ENCODE assay signal across 16 cellular contexts in the genomic region with DNA sequence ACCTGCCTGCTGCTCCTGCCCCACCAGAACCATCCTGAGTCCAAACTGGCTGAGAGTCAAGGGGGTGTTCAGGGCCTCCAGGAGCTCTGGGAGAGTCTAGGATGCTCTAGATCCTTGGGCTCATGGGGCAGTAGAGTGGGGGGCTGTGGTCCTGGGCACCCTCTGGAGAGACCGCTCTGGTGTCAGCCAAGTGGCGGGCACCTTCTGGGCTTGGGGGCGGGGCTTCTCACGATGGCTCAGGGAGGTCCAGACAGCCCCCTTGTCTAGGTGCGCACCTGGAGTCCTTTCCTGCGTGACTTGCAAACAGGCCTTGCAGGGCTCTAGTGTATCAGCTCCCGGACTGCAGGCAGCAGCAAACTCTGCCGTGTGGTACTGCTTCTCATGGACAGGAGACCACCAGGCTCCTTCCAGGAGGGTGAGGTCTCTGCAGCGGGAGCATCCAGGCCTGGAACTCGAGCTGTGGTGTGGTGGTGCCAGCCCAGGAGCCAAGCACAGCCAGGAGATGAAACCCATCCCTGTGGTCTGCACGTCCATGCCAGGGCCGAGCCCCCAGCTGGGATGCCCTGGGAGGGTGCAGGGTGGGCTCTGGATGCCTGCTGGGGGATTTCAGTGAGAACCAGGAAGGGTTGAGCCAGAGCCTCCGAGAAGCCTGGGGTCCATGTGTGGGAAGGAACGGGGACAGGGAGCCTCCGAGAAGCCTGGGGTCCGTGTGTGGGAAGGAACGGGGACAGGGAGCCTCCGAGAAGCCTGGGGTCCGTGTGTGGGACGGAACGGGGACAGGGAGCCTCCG.
"Had no signal": no experiment of that assay in that cellular context is flagged by ENCODE, and none has a peak within 500 bp of the region (broad histone marks: within the 10 kb centered on the region; RNA-seq: fewer than 3 reads in every experiment).

No MANE protein-coding gene starts in this region.

- H3K36me3 ChIP-seq: cardiac muscle cell, colonic mucosa, right atrium auricular region, upper lobe of right lung had no signal

- H3K27me3 ChIP-seq: cardiac muscle cell, colonic mucosa, right atrium auricular region, upper lobe of right lung had no signal

- H3K27me3 Mint-ChIP-seq: activated CD4-positive, alpha-beta T cell treated with anti-CD3 and anti-CD28 coated beads for 36 hours; activated CD8-positive, alpha-beta T cell treated with anti-CD3 and anti-CD28 coated beads for 36 hours; activated naive CD8-positive, alpha-beta T cell treated with anti-CD3 and anti-CD28 coated beads, Interleukin-2, amount 50 U/mL, for 24 hours had no signal

- H3K4me1 ChIP-seq: colonic mucosa had no signal

- H3K4me3 Mint-ChIP-seq: activated CD4-positive, alpha-beta T cell treated with anti-CD3 and anti-CD28 coated beads for 36 hours; activated CD8-positive, alpha-beta T cell treated with anti-CD3 and anti-CD28 coated beads for 36 hours; activated naive CD8-positive, alpha-beta T cell treated with anti-CD3 and anti-CD28 coated beads, Interleukin-2, amount 50 U/mL, for 24 hours; activated T-cell treated with anti-CD3 and anti-CD28 coated beads, Interleukin-2, amount 50 U/mL, for 72 hours had no signal

- H3K9me3 ChIP-seq: colonic mucosa, right atrium auricular region, upper lobe of right lung had no signal

- H3K27ac ChIP-seq: cardiac muscle cell, colonic mucosa, VCaP had no signal

- H3K27ac Mint-ChIP-seq: activated CD4-positive, alpha-beta T cell treated with anti-CD3 and anti-CD28 coated beads for 36 hours; activated CD8-positive, alpha-beta T cell treated with anti-CD3 and anti-CD28 coated beads for 36 hours; activated naive CD8-positive, alpha-beta T cell treated with anti-CD3 and anti-CD28 coated beads, Interleukin-2, amount 50 U/mL, for 24 hours; activated T-cell treated with anti-CD3 and anti-CD28 coated beads, Interleukin-2, amount 50 U/mL, for 72 hours had no signal

- DNase-seq: activated CD8-positive, alpha-beta memory T cell treated with anti-CD3 and anti-CD28 coated beads, Interleukin-2, amount 50 U/mL, for 4 hours; activated gamma-delta T cell treated with Interleukin-2 at 50 U/mL for 16 hours; activated naive CD8-positive, alpha-beta T cell treated with anti-CD3 and anti-CD28 coated beads, Interleukin-2, amount 50 U/mL, for 24 hours; colonic mucosa; effector CD4-positive, alpha-beta T cell; stimulated activated CD4-positive, alpha-beta T cell treated with anti-CD3 and anti-CD28 coated beads, Interleukin-1b, Interleukin-23, amount 100 ng/mL, for 48 hours; stimulated activated naive CD4-positive, alpha-beta T cell treated with Interleukin-2 at 50 U/mL for 16 hours; T1000 had no signal

- H3K9me3 Mint-ChIP-seq: activated CD8-positive, alpha-beta T cell treated with anti-CD3 and anti-CD28 coated beads for 36 hours; activated naive CD8-positive, alpha-beta T cell treated with anti-CD3 and anti-CD28 coated beads, Interleukin-2, amount 50 U/mL, for 24 hours; activated T-cell treated with anti-CD3 and anti-CD28 coated beads, Interleukin-2, amount 50 U/mL, for 72 hours had no signal

- H3K4me3 ChIP-seq: cardiac muscle cell, colonic mucosa, right atrium auricular region, smooth muscle cell, upper lobe of right lung had no signal
